Comparison of ENCODE assay signal across 25 cellular contexts in the genomic region with DNA sequence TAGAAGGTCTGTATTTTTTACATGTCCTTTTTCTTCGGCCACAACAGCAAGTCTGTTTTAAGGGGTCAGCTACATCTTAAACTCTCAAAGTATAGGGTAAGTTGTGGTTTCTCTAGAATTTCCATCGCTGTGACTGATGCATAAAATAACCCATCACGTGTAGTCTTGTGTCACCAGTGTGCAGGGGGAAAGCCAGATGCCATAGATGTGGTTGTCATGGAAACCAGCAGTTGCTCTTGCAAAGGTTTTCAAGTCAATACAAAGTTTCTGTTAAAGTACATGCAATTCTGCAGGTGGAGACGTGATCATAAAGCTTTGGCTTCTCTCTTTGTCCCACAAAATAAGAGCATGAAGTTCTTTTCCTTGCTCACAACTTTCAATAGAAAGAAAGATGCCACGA.
"Had no signal": no experiment of that assay in that cellular context is flagged by ENCODE, and none has a peak within 500 bp of the region (broad histone marks: within the 10 kb centered on the region; RNA-seq: fewer than 3 reads in every experiment).

No MANE protein-coding gene starts in this region.

- H3K4me3 Mint-ChIP-seq: memory B cell; naive B cell; natural killer cell treated with Interleukin-12 subunit alpha and Interleukin-12 subunit beta and Interleukin-15 and Interleukin-18, amount 100 ng/mL, for 72 hours; stimulated activated effector memory CD8-positive, alpha-beta T cell treated with anti-CD3 and anti-CD28 coated beads, Interleukin-12 subunit alpha, Interleukin-12 subunit beta, amount 100 ng/mL, for 72 hours had no signal

- H3K4me1 ChIP-seq: psoas muscle, sigmoid colon, stomach, thyroid gland, vagina had no signal

- H3K36me3 Mint-ChIP-seq: memory B cell; naive B cell; natural killer cell treated with Interleukin-12 subunit alpha and Interleukin-12 subunit beta and Interleukin-15 and Interleukin-18, amount 100 ng/mL, for 72 hours; stimulated activated effector memory CD8-positive, alpha-beta T cell treated with anti-CD3 and anti-CD28 coated beads, Interleukin-12 subunit alpha, Interleukin-12 subunit beta, amount 100 ng/mL, for 72 hours had no signal

- ATAC-seq: left lobe of liver; mucosa of descending colon; natural killer cell treated with Interleukin-12 subunit alpha and Interleukin-12 subunit beta and Interleukin-15 and Interleukin-18, amount 100 ng/mL, for 72 hours; psoas muscle; right cardiac atrium; stimulated activated effector memory CD8-positive, alpha-beta T cell treated with anti-CD3 and anti-CD28 coated beads, Interleukin-12 subunit alpha, Interleukin-12 subunit beta, amount 100 ng/mL, for 72 hours had no signal

- H3K27me3 ChIP-seq: ovary, sigmoid colon, stomach, thyroid gland, vagina had no signal

- FAIRE-seq: frontal cortex, keratinocyte had no signal

- H3K9me3 ChIP-seq: mucosa of descending colon, ovary, psoas muscle, sigmoid colon, thyroid gland, vagina had no signal

- H3K9me3 Mint-ChIP-seq: stimulated activated effector memory CD8-positive, alpha-beta T cell treated with anti-CD3 and anti-CD28 coated beads, Interleukin-12 subunit alpha, Interleukin-12 subunit beta, amount 100 ng/mL, for 72 hours had no signal

- H3K27ac ChIP-seq: dorsolateral prefrontal cortex, ovary, psoas muscle, sigmoid colon, stomach, thyroid gland, vagina had no signal

- H3K4me3 ChIP-seq: dorsolateral prefrontal cortex, lung, mucosa of descending colon, ovary, psoas muscle, sigmoid colon, stomach, thyroid gland, vagina had no signal

- H3K27me3 Mint-ChIP-seq: natural killer cell treated with Interleukin-12 subunit alpha and Interleukin-12 subunit beta and Interleukin-15 and Interleukin-18, amount 100 ng/mL, for 72 hours had no signal

- H3K4me1 Mint-ChIP-seq: memory B cell; naive B cell; stimulated activated effector memory CD8-positive, alpha-beta T cell treated with anti-CD3 and anti-CD28 coated beads, Interleukin-12 subunit alpha, Interleukin-12 subunit beta, amount 100 ng/mL, for 72 hours had no signal

- H3K27ac Mint-ChIP-seq: memory B cell; naive B cell; natural killer cell treated with Interleukin-12 subunit alpha and Interleukin-12 subunit beta and Interleukin-15 and Interleukin-18, amount 100 ng/mL, for 72 hours; stimulated activated effector memory CD8-positive, alpha-beta T cell treated with anti-CD3 and anti-CD28 coated beads, Interleukin-12 subunit alpha, Interleukin-12 subunit beta, amount 100 ng/mL, for 72 hours had no signal

- DNase-seq: cortex of kidney; dorsolateral prefrontal cortex; effector CD4-positive, alpha-beta T cell; mucosa of descending colon; naive B cell; occipital lobe; ovary; posterior cingulate gyrus; psoas muscle; right cardiac atrium; sigmoid colon; stimulated activated CD4-positive, alpha-beta T cell treated with anti-CD3 and anti-CD28 coated beads, Interleukin-2, amount 100 ng/mL, for 24 hours; stimulated activated CD4-positive, alpha-beta T cell treated with anti-CD3 and anti-CD28 coated beads, Interleukin-4, amount 100 ng/mL, for 24 hours; stimulated activated naive CD4-positive, alpha-beta T cell treated with Interleukin-2 at 50 U/mL for 16 hours; stomach; thyroid gland; trophoblast cell had no signal

- H3K36me3 ChIP-seq: ovary, sigmoid colon, stomach, thyroid gland, vagina had no signal
